8 cellular contexts compared by ENCODE assay signal in the genomic region with DNA sequence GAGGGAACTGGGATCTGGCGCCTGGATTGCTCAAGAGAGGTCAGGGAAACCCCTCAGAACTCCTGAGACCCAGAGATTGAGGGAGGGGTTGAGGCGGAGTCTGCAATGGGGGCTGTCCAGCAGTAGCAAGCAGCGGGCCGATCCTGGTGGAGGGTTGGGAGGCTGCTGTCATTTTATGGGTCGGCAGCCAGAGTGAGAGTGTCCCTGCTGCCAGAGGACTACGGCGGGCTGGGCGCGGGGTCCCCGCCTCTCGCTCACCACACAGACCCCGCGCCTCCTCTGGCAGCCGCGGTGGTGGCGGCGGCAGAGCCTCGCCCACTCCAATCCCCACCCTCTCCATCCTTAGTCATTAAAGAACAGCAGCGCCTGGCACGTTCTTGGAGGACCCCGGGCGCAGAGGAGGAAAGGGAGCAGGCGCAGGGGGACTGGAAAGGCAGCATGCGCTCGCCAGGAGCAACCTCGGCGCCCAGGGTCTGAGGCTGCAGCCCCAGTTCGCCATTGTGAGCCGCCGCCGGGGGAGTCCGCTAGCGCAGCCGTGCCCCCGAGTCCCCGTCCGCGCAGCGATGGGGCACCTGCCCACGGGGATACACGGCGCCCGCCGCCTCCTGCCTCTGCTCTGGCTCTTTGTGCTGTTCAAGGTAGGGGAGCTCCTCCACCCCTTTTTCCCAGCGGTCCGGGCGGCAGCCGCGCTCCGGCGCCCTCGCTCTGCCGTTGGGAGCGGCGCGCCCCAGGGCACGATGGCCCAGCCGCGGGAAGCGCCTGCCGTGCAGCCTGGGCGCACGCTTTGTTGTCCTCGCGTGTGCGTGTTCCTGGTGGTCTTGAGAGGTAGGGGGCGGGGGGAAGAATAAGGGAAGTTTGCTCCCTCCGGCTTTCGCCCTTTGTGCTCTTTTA. TPM values are rescaled to one million over a fixed set of nuclear protein-coding genes. Genes with fewer than 3 reads are reported as not detected.
A peak's percentile ranks its signal among the peaks of the same experiment; 100 is the strongest.
DNase-seq lines count a peak whose midpoint lies in the region; ATAC-seq and TF ChIP-seq lines count a peak whose summit lies in the region.

A gene (plus strand): TSS at position 345 of the 891 bp plus-strand sequence.

- no peaks in the 10 kb centered on the region for H3K9me3 Mint-ChIP-seq in activated CD4-positive, alpha-beta memory T cell treated with anti-CD3 and anti-CD28 coated beads for 36 hours
- H3K9me3 Mint-ChIP-seq in activated CD4-positive, alpha-beta memory T cell treated with anti-CD3 and anti-CD28 coated beads, Interleukin-2, amount 10 ng/mL, durations not matched to agents 7 days and 5 days = no peaks in the 10 kb centered on the region

- peak within 1 kb of the TSS; percentile 16 for H3K4me3 ChIP-seq in SJSA1
- H3K4me3 ChIP-seq in right atrium auricular region = peak within 1 kb of the TSS; percentile 32 to 44
- H3K4me3 ChIP-seq in sigmoid colon = peak within 1 kb of the TSS; percentile 2 to 54 (median 44)
- peak within 1 kb of the TSS in 2 of 4 donors; percentile 36 to 37 for H3K4me3 ChIP-seq in Peyer's patch

- no peaks in the 10 kb centered on the region for H3K9me3 ChIP-seq in SJSA1 (replicated peaks)
- no peaks in the 10 kb centered on the region for H3K9me3 ChIP-seq in right atrium auricular region
- H3K9me3 ChIP-seq in sigmoid colon = no peaks in the 10 kb centered on the region
- no peaks in the 10 kb centered on the region for H3K9me3 ChIP-seq in Peyer's patch

- H3K27me3 Mint-ChIP-seq in activated CD4-positive, alpha-beta memory T cell treated with anti-CD3 and anti-CD28 coated beads for 36 hours = peaks cover 33% of the 10 kb centered on the region
- peaks cover 36% of the 10 kb centered on the region for H3K27me3 Mint-ChIP-seq in activated CD4-positive, alpha-beta memory T cell treated with anti-CD3 and anti-CD28 coated beads, Interleukin-2, amount 10 ng/mL, durations not matched to agents 7 days and 5 days

- POLR2A ChIA-PET in activated CD4-positive, alpha-beta memory T cell treated with anti-CD3 and anti-CD28 coated beads for 36 hours (lab: Charles Lee) = no interaction called here
- POLR2A ChIA-PET in activated CD4-positive, alpha-beta memory T cell treated with anti-CD3 and anti-CD28 coated beads, Interleukin-2, amount 10 ng/mL, durations not matched to agents 7 days and 5 days (lab: Charles Lee) = no interaction called here

- no peak within 1 kb of the TSS for H3K27ac ChIP-seq in SJSA1
- H3K27ac ChIP-seq in right atrium auricular region = no peak within 1 kb of the TSS
- H3K27ac ChIP-seq in sigmoid colon = no peak within 1 kb of the TSS
- no peak within 1 kb of the TSS for H3K27ac ChIP-seq in Peyer's patch

- H3K4me1 ChIP-seq in SJSA1 (replicated peaks) (peaks cover 5% of the 10 kb centered on the region; the same call in 1 of the 2 replicates), right atrium auricular region (peaks cover 0 to 6% of the 10 kb centered on the region in 2 donors), sigmoid colon (peaks cover 0 to 16% (median 14%) of the 10 kb centered on the region in 4 donors), Peyer's patch (peaks cover 0 to 14% (median 0%) of the 10 kb centered on the region in 4 donors)

- TF ChIP-seq POLR2A in sigmoid colon (IDR thresholded peaks at IDR 0.05) = no peak
- TF ChIP-seq POLR2A in Peyer's patch (IDR thresholded peaks at IDR 0.05) = no peak

- peaks cover 39% of the 10 kb centered on the region for H3K27me3 ChIP-seq in SJSA1 (replicated peaks)
- no peaks in the 10 kb centered on the region for H3K27me3 ChIP-seq in right atrium auricular region
- peaks cover 15 to 39% (median 17%) of the 10 kb centered on the region in 3 donors for H3K27me3 ChIP-seq in sigmoid colon
- peaks cover 0 to 11% of the 10 kb centered on the region in 2 donors for H3K27me3 ChIP-seq in Peyer's patch

- TF ChIP-seq CTCF in right atrium auricular region (IDR thresholded peaks at IDR 0.05) (no peak), sigmoid colon (IDR thresholded peaks at IDR 0.05) (no peak), Peyer's patch (IDR thresholded peaks at IDR 0.05) (no peak)

- WGBS in sigmoid colon, 2 donors = 2% methylated on average over 69 of the region's 69 CpGs

- H3K4me3 Mint-ChIP-seq in activated CD4-positive, alpha-beta memory T cell treated with anti-CD3 and anti-CD28 coated beads for 36 hours = peak within 1 kb of the TSS; percentile 30
- H3K4me3 Mint-ChIP-seq in activated CD4-positive, alpha-beta memory T cell treated with anti-CD3 and anti-CD28 coated beads, Interleukin-2, amount 10 ng/mL, durations not matched to agents 7 days and 5 days = no peak within 1 kb of the TSS

- DNase-seq in activated CD4-positive, alpha-beta memory T cell treated with anti-CD3 and anti-CD28 coated beads for 36 hours = no peak
- no peak for DNase-seq in activated CD4-positive, alpha-beta memory T cell treated with anti-CD3 and anti-CD28 coated beads, Interleukin-2, amount 10 ng/mL, durations not matched to agents 7 days and 5 days
- DNase-seq in SJSA1 (ENCODE audit: low read depth in 1 of 2, low spot score in 2 of 2) (peak in 1 of 2 experiments; percentile 11), right atrium auricular region (ENCODE audit: low spot score) (no peak), sigmoid colon (no peak), Peyer's patch (no peak), T-helper 9 cell (no peak)

- no peak for ATAC-seq in HG03280 (IDR thresholded peaks at IDR 0.05; ENCODE audit: unreplicated experiment)

- H3K36me3 ChIP-seq in SJSA1 = no peaks in the 10 kb centered on the region
- H3K36me3 ChIP-seq in right atrium auricular region = no peaks in the 10 kb centered on the region
- no peaks in the 10 kb centered on the region for H3K36me3 ChIP-seq in sigmoid colon
- no peaks in the 10 kb centered on the region for H3K36me3 ChIP-seq in Peyer's patch

- peaks cover 10% of the 10 kb centered on the region for H3K4me1 Mint-ChIP-seq in activated CD4-positive, alpha-beta memory T cell treated with anti-CD3 and anti-CD28 coated beads for 36 hours (ENCODE audit: low read depth)
- peaks cover 6% of the 10 kb centered on the region for H3K4me1 Mint-ChIP-seq in activated CD4-positive, alpha-beta memory T cell treated with anti-CD3 and anti-CD28 coated beads, Interleukin-2, amount 10 ng/mL, durations not matched to agents 7 days and 5 days

- intact Hi-C loops in activated CD4-positive, alpha-beta memory T cell treated with anti-CD3 and anti-CD28 coated beads for 36 hours (cut with micrococcal nuclease) = no loop called here
- intact Hi-C loops in sigmoid colon (cut with DNase I) = loop anchor here (1.0 kb wide), 1 partner anchor 9 kb away; no protein-coding TSS in a partner anchor

- TF ChIP-seq EP300 in sigmoid colon (IDR thresholded peaks at IDR 0.05) = no peak

- CTCF ChIA-PET in activated CD4-positive, alpha-beta memory T cell treated with anti-CD3 and anti-CD28 coated beads for 36 hours (lab: Charles Lee) = no interaction called here
- CTCF ChIA-PET in activated CD4-positive, alpha-beta memory T cell treated with anti-CD3 and anti-CD28 coated beads, Interleukin-2, amount 10 ng/mL, durations not matched to agents 7 days and 5 days (lab: Charles Lee) = no interaction called here

- H3K36me3 Mint-ChIP-seq in activated CD4-positive, alpha-beta memory T cell treated with anti-CD3 and anti-CD28 coated beads for 36 hours = no peaks in the 10 kb centered on the region
- no peaks in the 10 kb centered on the region for H3K36me3 Mint-ChIP-seq in activated CD4-positive, alpha-beta memory T cell treated with anti-CD3 and anti-CD28 coated beads, Interleukin-2, amount 10 ng/mL, durations not matched to agents 7 days and 5 days (ENCODE audit: low read depth)

- no peak within 1 kb of the TSS for H3K27ac Mint-ChIP-seq in activated CD4-positive, alpha-beta memory T cell treated with anti-CD3 and anti-CD28 coated beads for 36 hours
- no peak within 1 kb of the TSS for H3K27ac Mint-ChIP-seq in activated CD4-positive, alpha-beta memory T cell treated with anti-CD3 and anti-CD28 coated beads, Interleukin-2, amount 10 ng/mL, durations not matched to agents 7 days and 5 days

RNA-seq across cellular contexts. Expression of the gene that starts here (rescaled TPM):
- under 1 TPM; 0.14 to 0.15 TPM for total RNA-seq in activated CD4-positive, alpha-beta memory T cell treated with anti-CD3 and anti-CD28 coated beads for 36 hours
- 1 to 10 TPM; 1.5 to 2.5 TPM for total RNA-seq in activated CD4-positive, alpha-beta memory T cell treated with anti-CD3 and anti-CD28 coated beads, Interleukin-2, amount 10 ng/mL, durations not matched to agents 7 days and 5 days
- total RNA-seq in SJSA1 (2014; rRNA removed; shearing (Covaris generic)) = 0.55 and 0.91 TPM in 2 replicates
- total RNA-seq in right atrium auricular region (1 to 10 TPM in 1 of 2 donors, under 1 TPM in 1; 0.30 to 2.9 TPM), sigmoid colon (1 to 10 TPM in 3 of 4 donors, under 1 TPM in 1; 0.99 to 2.1 (median 1.5) TPM), Peyer's patch (1 to 10 TPM; 1.2 to 4.1 (median 2.1) TPM)
- 1 to 10 TPM; 1.2 to 8.5 (median 2.8) TPM for polyA plus RNA-seq in sigmoid colon
